Comparison of ENCODE assay signal across 1 cellular context in the genomic region with DNA sequence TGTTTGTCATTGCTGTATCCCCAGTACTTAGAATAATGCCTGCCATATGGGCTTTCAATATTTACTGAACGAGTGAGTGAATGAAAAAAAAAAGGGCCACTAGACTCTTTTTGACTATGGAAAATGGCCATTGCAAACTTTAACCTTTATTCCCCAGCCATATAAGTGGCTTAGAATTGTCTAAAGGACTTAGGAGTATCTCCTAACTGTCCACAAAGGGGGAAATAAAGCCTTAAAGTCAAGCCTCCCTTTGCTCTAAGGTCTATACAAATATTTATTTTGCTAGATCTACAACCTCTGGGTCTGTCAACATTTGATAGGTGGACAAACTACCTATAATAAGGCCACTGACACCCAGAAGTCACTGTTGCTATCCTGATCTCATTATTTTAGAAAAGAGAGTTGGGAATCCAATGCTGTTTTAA.
TF ChIP-seq lines count a peak whose summit lies in the region.

No MANE protein-coding gene starts in this region.

TF ChIP-seq in HepG2, 621 proteins besides CTCF, POLR2A, EP300 and RAD21 (continued from another document and continues in another):
- TF ChIP-seq, protein P1, sequence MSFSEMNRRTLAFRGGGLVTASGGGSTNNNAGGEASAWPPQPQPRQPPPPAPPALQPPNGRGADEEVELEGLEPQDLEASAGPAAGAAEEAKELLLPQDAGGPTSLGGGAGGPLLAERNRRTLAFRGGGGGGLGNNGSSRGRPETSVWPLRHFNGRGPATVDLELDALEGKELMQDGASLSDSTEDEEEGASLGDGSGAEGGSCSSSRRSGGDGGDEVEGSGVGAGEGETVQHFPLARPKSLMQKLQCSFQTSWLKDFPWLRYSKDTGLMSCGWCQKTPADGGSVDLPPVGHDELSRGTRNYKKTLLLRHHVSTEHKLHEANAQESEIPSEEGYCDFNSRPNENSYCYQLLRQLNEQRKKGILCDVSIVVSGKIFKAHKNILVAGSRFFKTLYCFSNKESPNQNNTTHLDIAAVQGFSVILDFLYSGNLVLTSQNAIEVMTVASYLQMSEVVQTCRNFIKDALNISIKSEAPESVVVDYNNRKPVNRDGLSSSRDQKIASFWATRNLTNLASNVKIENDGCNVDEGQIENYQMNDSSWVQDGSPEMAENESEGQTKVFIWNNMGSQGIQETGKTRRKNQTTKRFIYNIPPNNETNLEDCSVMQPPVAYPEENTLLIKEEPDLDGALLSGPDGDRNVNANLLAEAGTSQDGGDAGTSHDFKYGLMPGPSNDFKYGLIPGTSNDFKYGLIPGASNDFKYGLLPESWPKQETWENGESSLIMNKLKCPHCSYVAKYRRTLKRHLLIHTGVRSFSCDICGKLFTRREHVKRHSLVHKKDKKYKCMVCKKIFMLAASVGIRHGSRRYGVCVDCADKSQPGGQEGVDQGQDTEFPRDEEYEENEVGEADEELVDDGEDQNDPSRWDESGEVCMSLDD (CRISPR knock-in tag; IDR thresholded peaks at IDR 0.05; ENCODE audit: borderline replicate concordance): no peak
- TF ChIP-seq, protein P2, sequence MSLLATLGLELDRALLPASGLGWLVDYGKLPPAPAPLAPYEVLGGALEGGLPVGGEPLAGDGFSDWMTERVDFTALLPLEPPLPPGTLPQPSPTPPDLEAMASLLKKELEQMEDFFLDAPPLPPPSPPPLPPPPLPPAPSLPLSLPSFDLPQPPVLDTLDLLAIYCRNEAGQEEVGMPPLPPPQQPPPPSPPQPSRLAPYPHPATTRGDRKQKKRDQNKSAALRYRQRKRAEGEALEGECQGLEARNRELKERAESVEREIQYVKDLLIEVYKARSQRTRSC (CRISPR knock-in tag; IDR thresholded peaks at IDR 0.05; ENCODE audit: low read depth): no peak
- no peak for TF ChIP-seq ZBTB49 (CRISPR knock-in tag; IDR thresholded peaks at IDR 0.05; ENCODE audit: borderline replicate concordance)
- TF ChIP-seq, protein P3, sequence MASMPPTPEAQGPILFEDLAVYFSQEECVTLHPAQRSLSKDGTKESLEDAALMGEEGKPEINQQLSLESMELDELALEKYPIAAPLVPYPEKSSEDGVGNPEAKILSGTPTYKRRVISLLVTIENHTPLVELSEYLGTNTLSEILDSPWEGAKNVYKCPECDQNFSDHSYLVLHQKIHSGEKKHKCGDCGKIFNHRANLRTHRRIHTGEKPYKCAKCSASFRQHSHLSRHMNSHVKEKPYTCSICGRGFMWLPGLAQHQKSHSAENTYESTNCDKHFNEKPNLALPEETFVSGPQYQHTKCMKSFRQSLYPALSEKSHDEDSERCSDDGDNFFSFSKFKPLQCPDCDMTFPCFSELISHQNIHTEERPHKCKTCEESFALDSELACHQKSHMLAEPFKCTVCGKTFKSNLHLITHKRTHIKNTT (CRISPR knock-in tag; IDR thresholded peaks at IDR 0.05): no peak
- no peak for TF ChIP-seq ZFYVE20 (CRISPR knock-in tag; IDR thresholded peaks at IDR 0.05; ENCODE audit: borderline replicate concordance, low read depth)
- no peak for TF ChIP-seq DBP (CRISPR knock-in tag; IDR thresholded peaks at IDR 0.05; ENCODE audit: not compliant biosample characterization)
- TF ChIP-seq TERF1 (CRISPR knock-in tag; IDR thresholded peaks at IDR 0.05): no peak
- no peak for TF ChIP-seq YY1 (IDR thresholded peaks at IDR 0.05; ENCODE audit: insufficient read depth, insufficient replicate concordance, low read depth, low read length)
- TF ChIP-seq ZNF7 (CRISPR knock-in tag; IDR thresholded peaks at IDR 0.05): no peak
- TF ChIP-seq SUZ12 (IDR thresholded peaks at IDR 0.05; ENCODE audit: low read depth, low read length): no peak
- TF ChIP-seq ZNF225 (CRISPR knock-in tag; IDR thresholded peaks at IDR 0.05): no peak
- peak; percentile 58; the same call in 1 of the 2 replicates for TF ChIP-seq TCF7 (IDR thresholded peaks at IDR 0.05; ENCODE audit: low read depth)
- TF ChIP-seq NBN (conservative IDR thresholded peaks at IDR 0.05): no peak
- no peak for TF ChIP-seq ZNF672 (CRISPR knock-in tag; IDR thresholded peaks at IDR 0.05)
- no peak for TF ChIP-seq SIX4 (CRISPR knock-in tag; IDR thresholded peaks at IDR 0.05)
- TF ChIP-seq, protein P4, sequence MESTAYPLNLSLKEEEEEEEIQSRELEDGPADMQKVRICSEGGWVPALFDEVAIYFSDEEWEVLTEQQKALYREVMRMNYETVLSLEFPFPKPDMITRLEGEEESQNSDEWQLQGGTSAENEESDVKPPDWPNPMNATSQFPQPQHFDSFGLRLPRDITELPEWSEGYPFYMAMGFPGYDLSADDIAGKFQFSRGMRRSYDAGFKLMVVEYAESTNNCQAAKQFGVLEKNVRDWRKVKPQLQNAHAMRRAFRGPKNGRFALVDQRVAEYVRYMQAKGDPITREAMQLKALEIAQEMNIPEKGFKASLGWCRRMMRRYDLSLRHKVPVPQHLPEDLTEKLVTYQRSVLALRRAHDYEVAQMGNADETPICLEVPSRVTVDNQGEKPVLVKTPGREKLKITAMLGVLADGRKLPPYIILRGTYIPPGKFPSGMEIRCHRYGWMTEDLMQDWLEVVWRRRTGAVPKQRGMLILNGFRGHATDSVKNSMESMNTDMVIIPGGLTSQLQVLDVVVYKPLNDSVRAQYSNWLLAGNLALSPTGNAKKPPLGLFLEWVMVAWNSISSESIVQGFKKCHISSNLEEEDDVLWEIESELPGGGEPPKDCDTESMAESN (CRISPR knock-in tag; conservative IDR thresholded peaks at IDR 0.05): no peak
- peak; percentile 50 for TF ChIP-seq HNF4G (IDR thresholded peaks at IDR 0.05; ENCODE audit: borderline replicate concordance, low read depth, low read length)
- TF ChIP-seq HNF4G (CRISPR knock-in tag; IDR thresholded peaks at IDR 0.05; ENCODE audit: borderline replicate concordance, low read depth): no peak
- no peak; the same call in 1 of the 2 replicates for TF ChIP-seq IRF2 (CRISPR knock-in tag; IDR thresholded peaks at IDR 0.05)
- TF ChIP-seq ZMYM2 (CRISPR knock-in tag; IDR thresholded peaks at IDR 0.05): no peak
- TF ChIP-seq EHMT2 (IDR thresholded peaks at IDR 0.05; ENCODE audit: borderline replicate concordance, low read depth, low read length): no peak; the same call in none of the 2 replicates
- TF ChIP-seq SALL2 (CRISPR knock-in tag; IDR thresholded peaks at IDR 0.05): no peak
- TF ChIP-seq ZNF160 (CRISPR knock-in tag; IDR thresholded peaks at IDR 0.05): no peak
- TF ChIP-seq SP2 (CRISPR knock-in tag; IDR thresholded peaks at IDR 0.05): no peak
- TF ChIP-seq ZSCAN30 (CRISPR knock-in tag; IDR thresholded peaks at IDR 0.05): no peak
- no peak for TF ChIP-seq GLI4 (CRISPR knock-in tag; IDR thresholded peaks at IDR 0.05; ENCODE audit: borderline replicate concordance)
- peak; percentile 51; the same call in 1 of the 2 replicates for TF ChIP-seq ELF4 (CRISPR knock-in tag; IDR thresholded peaks at IDR 0.05; ENCODE audit: borderline replicate concordance)
- TF ChIP-seq SPEN (CRISPR knock-in tag; IDR thresholded peaks at IDR 0.05; ENCODE audit: low read depth): no peak
- no peak for TF ChIP-seq ZNF572 (CRISPR knock-in tag; IDR thresholded peaks at IDR 0.05)
- TF ChIP-seq ZUFSP (CRISPR knock-in tag; IDR thresholded peaks at IDR 0.05; ENCODE audit: borderline replicate concordance): no peak
- no peak for TF ChIP-seq PAF1 (CRISPR knock-in tag; IDR thresholded peaks at IDR 0.05)
- no peak for TF ChIP-seq AHR (CRISPR knock-in tag; IDR thresholded peaks at IDR 0.05)
- TF ChIP-seq ZNF776 (CRISPR knock-in tag; IDR thresholded peaks at IDR 0.05): no peak
- no peak for TF ChIP-seq ZFP90 (CRISPR knock-in tag; IDR thresholded peaks at IDR 0.05; ENCODE audit: borderline replicate concordance)
- peak; percentile 47 for TF ChIP-seq SAP130 (CRISPR knock-in tag; IDR thresholded peaks at IDR 0.05; ENCODE audit: low read depth)
- peak; percentile 69 for TF ChIP-seq NCOA2 (CRISPR knock-in tag; IDR thresholded peaks at IDR 0.05)
- no peak for TF ChIP-seq HDAC6 (IDR thresholded peaks at IDR 0.05; ENCODE audit: low read depth, low read length)
- no peak for TF ChIP-seq SOX6 (IDR thresholded peaks at IDR 0.05)
- peak; percentile 84 for TF ChIP-seq SOX6 (CRISPR knock-in tag; IDR thresholded peaks at IDR 0.05)
- no peak for TF ChIP-seq ZNF335 (CRISPR knock-in tag; IDR thresholded peaks at IDR 0.05)
- TF ChIP-seq, protein P5, sequence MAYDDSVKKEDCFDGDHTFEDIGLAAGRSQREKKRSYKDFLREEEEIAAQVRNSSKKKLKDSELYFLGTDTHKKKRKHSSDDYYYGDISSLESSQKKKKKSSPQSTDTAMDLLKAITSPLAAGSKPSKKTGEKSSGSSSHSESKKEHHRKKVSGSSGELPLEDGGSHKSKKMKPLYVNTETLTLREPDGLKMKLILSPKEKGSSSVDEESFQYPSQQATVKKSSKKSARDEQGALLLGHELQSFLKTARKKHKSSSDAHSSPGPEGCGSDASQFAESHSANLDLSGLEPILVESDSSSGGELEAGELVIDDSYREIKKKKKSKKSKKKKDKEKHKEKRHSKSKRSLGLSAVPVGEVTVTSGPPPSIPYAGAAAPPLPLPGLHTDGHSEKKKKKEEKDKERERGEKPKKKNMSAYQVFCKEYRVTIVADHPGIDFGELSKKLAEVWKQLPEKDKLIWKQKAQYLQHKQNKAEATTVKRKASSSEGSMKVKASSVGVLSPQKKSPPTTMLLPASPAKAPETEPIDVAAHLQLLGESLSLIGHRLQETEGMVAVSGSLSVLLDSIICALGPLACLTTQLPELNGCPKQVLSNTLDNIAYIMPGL (CRISPR knock-in tag; IDR thresholded peaks at IDR 0.05; ENCODE audit: borderline replicate concordance in 1 of 2, low read depth in 1 of 2): no peak
- TF ChIP-seq BCL6 (CRISPR knock-in tag; IDR thresholded peaks at IDR 0.05): peak; percentile 57; the same call in 1 of the 2 replicates
- 0 out of 2 replicates have a peak, but pooled peaks have one; percentile 38 for TF ChIP-seq ZMYM4 (CRISPR knock-in tag; IDR thresholded peaks at IDR 0.05)
- no peak for TF ChIP-seq SOX13 (IDR thresholded peaks at IDR 0.05)
- TF ChIP-seq SOX13 (CRISPR knock-in tag; conservative IDR thresholded peaks at IDR 0.05 in 1 of 2, IDR thresholded peaks at IDR 0.05 in 1 of 2): peak in 1 of 2 experiments; percentile 85; a peak in 2 of 4 replicates
- TF ChIP-seq POGZ (CRISPR knock-in tag; IDR thresholded peaks at IDR 0.05): peak; percentile 82
- peak; percentile 41; the same call in 1 of the 2 replicates for TF ChIP-seq ZNF33A (CRISPR knock-in tag; IDR thresholded peaks at IDR 0.05; ENCODE audit: borderline replicate concordance)
- TF ChIP-seq, protein P6, sequence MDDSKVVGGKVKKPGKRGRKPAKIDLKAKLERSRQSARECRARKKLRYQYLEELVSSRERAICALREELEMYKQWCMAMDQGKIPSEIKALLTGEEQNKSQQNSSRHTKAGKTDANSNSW (CRISPR knock-in tag; IDR thresholded peaks at IDR 0.05; ENCODE audit: borderline replicate concordance): no peak
- TF ChIP-seq, protein P7, sequence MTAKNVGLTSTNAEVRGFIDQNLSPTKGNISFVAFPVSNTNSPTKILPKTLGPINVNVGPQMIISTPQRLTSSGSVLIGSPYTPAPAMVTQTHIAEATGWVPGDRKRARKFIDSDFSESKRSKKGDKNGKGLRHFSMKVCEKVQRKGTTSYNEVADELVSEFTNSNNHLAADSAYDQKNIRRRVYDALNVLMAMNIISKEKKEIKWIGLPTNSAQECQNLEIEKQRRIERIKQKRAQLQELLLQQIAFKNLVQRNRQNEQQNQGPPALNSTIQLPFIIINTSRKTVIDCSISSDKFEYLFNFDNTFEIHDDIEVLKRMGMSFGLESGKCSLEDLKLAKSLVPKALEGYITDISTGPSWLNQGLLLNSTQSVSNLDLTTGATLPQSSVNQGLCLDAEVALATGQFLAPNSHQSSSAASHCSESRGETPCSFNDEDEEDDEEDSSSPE (CRISPR knock-in tag; IDR thresholded peaks at IDR 0.05): peak; percentile 21; the same call in 1 of the 2 replicates
- TF ChIP-seq CC2D1A (CRISPR knock-in tag; IDR thresholded peaks at IDR 0.05): no peak
